11 cellular contexts compared by ENCODE assay signal in the genomic region with DNA sequence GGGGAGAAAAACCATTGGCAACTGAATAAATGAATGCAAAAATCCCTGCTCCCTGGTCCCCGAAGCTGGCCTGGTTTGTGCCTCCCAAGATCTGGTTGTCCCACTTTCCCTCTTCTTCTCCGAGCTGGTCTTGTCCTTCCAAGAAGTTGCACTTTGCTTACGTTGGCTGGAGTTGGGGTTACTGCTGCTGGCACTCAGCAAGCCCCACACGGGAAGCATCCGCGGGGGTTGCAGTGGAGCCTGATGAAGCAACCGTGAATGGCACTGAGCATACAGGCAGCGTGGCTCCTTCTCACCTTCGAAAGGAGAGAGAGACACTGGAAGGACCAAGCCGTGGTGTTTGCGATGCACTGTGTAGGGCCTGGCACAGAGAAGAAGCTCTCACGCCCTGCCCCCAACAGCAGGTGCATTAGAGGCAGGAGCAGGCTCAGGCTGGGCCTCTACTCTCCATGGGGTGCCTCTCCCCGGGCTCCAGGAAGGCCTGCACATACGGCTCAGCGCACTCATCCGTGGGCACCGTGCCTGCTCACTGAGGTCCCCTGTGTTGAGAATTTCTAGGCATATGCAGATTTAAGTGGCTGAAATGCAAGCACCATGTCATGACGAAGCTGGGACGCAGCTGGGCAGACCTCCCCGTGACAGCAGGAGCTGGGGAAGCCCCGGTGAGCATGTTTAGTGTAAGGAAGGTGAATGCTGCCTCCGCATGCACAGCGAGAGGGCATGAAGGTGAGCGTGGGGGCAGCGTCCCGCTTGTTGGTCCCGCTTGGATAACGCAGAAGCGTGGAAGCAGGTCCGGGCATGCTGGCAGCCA. TPM values are rescaled to one million over a fixed set of nuclear protein-coding genes. Genes with fewer than 3 reads are reported as not detected.
A peak's percentile ranks its signal among the peaks of the same experiment; 100 is the strongest.
DNase-seq lines count a peak whose midpoint lies in the region; ATAC-seq, FAIRE-seq and TF ChIP-seq lines count a peak whose summit lies in the region.
"Had no signal": no experiment of that assay in that cellular context is flagged by ENCODE, and none has a peak within 500 bp of the region (broad histone marks: within the 10 kb centered on the region; RNA-seq: fewer than 3 reads in every experiment).

No MANE protein-coding gene starts in this region.

- peak; percentile 60 for FAIRE-seq in GM19239 (lab: Jason Lieb, UNC)

- H3K4me1 ChIP-seq in body of pancreas (peaks cover 34% of the 10 kb centered on the region), tibial nerve (peaks cover 0 to 3% (median 0%) of the 10 kb centered on the region in 4 donors)

- 78 to 80% methylated on average over 23 to 27 of the region's 30 CpGs for WGBS in body of pancreas, 2 donors
- 74 to 77% methylated on average over 30 of the region's 30 CpGs for WGBS in tibial nerve, 2 donors

- ATAC-seq in body of pancreas (no peak), GM19328 (IDR thresholded peaks at IDR 0.05; ENCODE audit: unreplicated experiment) (no peak), HG02623 (IDR thresholded peaks at IDR 0.05; ENCODE audit: unreplicated experiment) (no peak)
- no peak for ATAC-seq in activated naive CD4-positive, alpha-beta T cell treated with anti-CD3 and anti-CD28 coated beads, Interleukin-2, amount 50 U/mL, for 72 hours

- no peak for TF ChIP-seq EP300 in tibial nerve (IDR thresholded peaks at IDR 0.05)

- TF ChIP-seq CTCF in body of pancreas (IDR thresholded peaks at IDR 0.05) (no peak), tibial nerve (IDR thresholded peaks at IDR 0.05) (no peak)

- no peaks in the 10 kb centered on the region for H3K9me3 Mint-ChIP-seq in activated naive CD4-positive, alpha-beta T cell treated with anti-CD3 and anti-CD28 coated beads, Interleukin-2, amount 50 U/mL, for 72 hours
- H3K9me3 Mint-ChIP-seq: activated CD4-positive, alpha-beta memory T cell treated with anti-CD3 and anti-CD28 coated beads, Interleukin-2, amount 10 ng/mL, durations not matched to agents 7 days and 5 days; dendritic cell treated with granulocyte-macrophage colony-stimulating factor and Interleukin-4, amounts not matched to agents 40 ng/mL and 50 ng/mL, for 4 days had no signal

- H3K9me3 ChIP-seq in body of pancreas, result no peaks in the 10 kb centered on the region
- no peaks in the 10 kb centered on the region for H3K9me3 ChIP-seq in tibial nerve

- H3K27ac Mint-ChIP-seq in activated naive CD4-positive, alpha-beta T cell treated with anti-CD3 and anti-CD28 coated beads, Interleukin-2, amount 50 U/mL, for 72 hours, result no peak overlapping the region
- H3K27ac Mint-ChIP-seq: activated CD4-positive, alpha-beta memory T cell treated with anti-CD3 and anti-CD28 coated beads, Interleukin-2, amount 10 ng/mL, durations not matched to agents 7 days and 5 days; dendritic cell treated with granulocyte-macrophage colony-stimulating factor and Interleukin-4, amounts not matched to agents 40 ng/mL and 50 ng/mL, for 4 days had no signal

- in situ Hi-C loops in ACHN (cut with HindIII; ENCODE audit: low pct_ligation_motif_present, low pct_unique_long_range_greater_than_20kb, low sequenced_read_pairs), result no loop called here

- no peaks in the 10 kb centered on the region for H3K27me3 ChIP-seq in body of pancreas
- H3K27me3 ChIP-seq in tibial nerve, result peaks cover 0 to 12% of the 10 kb centered on the region in 2 donors

- TF ChIP-seq POLR2A in body of pancreas (IDR thresholded peaks at IDR 0.05) (no peak), tibial nerve (IDR thresholded peaks at IDR 0.05) (no peak)

- no peaks in the 10 kb centered on the region for H3K36me3 Mint-ChIP-seq in activated naive CD4-positive, alpha-beta T cell treated with anti-CD3 and anti-CD28 coated beads, Interleukin-2, amount 50 U/mL, for 72 hours

- DNase-seq in ACHN, result peak; percentile 94
- DNase-seq in GM19239 (ENCODE audit: insufficient read length, low spot score), result peak; percentile 58
- DNase-seq in NCI-H1105 (lab: John Stamatoyannopoulos, UW), result peak; percentile 69
- DNase-seq in body of pancreas, result peak in 3 of 4 donors; percentile 34 to 49 (median 35)
- no peak for DNase-seq in activated naive CD4-positive, alpha-beta T cell treated with anti-CD3 and anti-CD28 coated beads, Interleukin-2, amount 50 U/mL, for 72 hours (ENCODE audit: low spot score in 2 of 2)
- DNase-seq in tibial nerve (ENCODE audit: low spot score in 2 of 2), result no peak
- DNase-seq: activated CD4-positive, alpha-beta memory T cell treated with anti-CD3 and anti-CD28 coated beads, Interleukin-2, amount 10 ng/mL, durations not matched to agents 7 days and 5 days; NCI-H2227 treated with DMSO at 0.1 percent for 48 hours had no signal

- H3K36me3 ChIP-seq in body of pancreas (replicated peaks in 1 of 2; ENCODE audit: insufficient read depth in 1 of 2, low read depth in 2 of 2), result no peaks in the 10 kb centered on the region
- H3K36me3 ChIP-seq in tibial nerve, result no peaks in the 10 kb centered on the region

- intact Hi-C loops in body of pancreas (cut with DNase I), result no loop called here

- H3K4me3 ChIP-seq in body of pancreas (no peak overlapping the region), tibial nerve (no peak overlapping the region)

- H3K27ac ChIP-seq in body of pancreas, result peak overlapping the region in 3 of 4 donors; percentile 43 to 72 (median 62)
- H3K27ac ChIP-seq in tibial nerve, result no peak overlapping the region

RNA-seq across cellular contexts. Expression of gene CA5A, which starts 12.1 kb away (rescaled TPM):
- total RNA-seq in body of pancreas (not detected), tibial nerve (not detected)
- not detected for total RNA-seq in activated naive CD4-positive, alpha-beta T cell treated with anti-CD3 and anti-CD28 coated beads, Interleukin-2, amount 50 U/mL, for 72 hours
- total RNA-seq: activated CD4-positive, alpha-beta memory T cell treated with anti-CD3 and anti-CD28 coated beads, Interleukin-2, amount 10 ng/mL, durations not matched to agents 7 days and 5 days had no signal

RNA-seq across cellular contexts. Expression of gene BANP, which starts 27.0 kb away (rescaled TPM):
- total RNA-seq in body of pancreas (10 to 100 TPM; 19.1 to 20.2 TPM), tibial nerve (10 to 100 TPM; 21.9 to 27.3 (median 24.6) TPM)
- total RNA-seq in activated naive CD4-positive, alpha-beta T cell treated with anti-CD3 and anti-CD28 coated beads, Interleukin-2, amount 50 U/mL, for 72 hours, result 10 to 100 TPM; 44.6 to 46.8 TPM

RNA-seq across cellular contexts. Expression of gene SLC7A5, which starts 54.9 kb away (rescaled TPM):
- 1 to 10 TPM; 1.6 to 3.4 TPM for total RNA-seq in body of pancreas
- 100 to 1,000 TPM; 112 to 197 TPM for total RNA-seq in activated naive CD4-positive, alpha-beta T cell treated with anti-CD3 and anti-CD28 coated beads, Interleukin-2, amount 50 U/mL, for 72 hours
- 1 to 10 TPM; 5.5 to 6.6 (median 6.0) TPM for total RNA-seq in tibial nerve

Comparison
In these comparisons a context has a peak if more than half of its experiments do, and no peak if none do; other contexts are left out.
1. DNase-seq: peak in ACHN (single experiment), GM19239 (single experiment), NCI-H1105 (single experiment) and body of pancreas (3 of 4); none in activated naive CD4-positive, alpha-beta T cell treated with anti-CD3 and anti-CD28 coated beads, Interleukin-2, amount 50 U/mL, for 72 hours (0 of 2) and tibial nerve (0 of 2).
2. H3K27ac ChIP-seq: peak in body of pancreas (3 of 4); none in tibial nerve (0 of 4).
3. RNA of gene SLC7A5, which starts 54.9 kb away (total RNA-seq): 112 to 197 TPM in activated naive CD4-positive, alpha-beta T cell treated with anti-CD3 and anti-CD28 coated beads, Interleukin-2, amount 50 U/mL, for 72 hours; 5.5 to 6.6 TPM in tibial nerve and 1.6 to 3.4 TPM in body of pancreas; every median in the first group is over 10 times any median in the second.